ENCODE assay signal across 19 cellular contexts in the genomic region with DNA sequence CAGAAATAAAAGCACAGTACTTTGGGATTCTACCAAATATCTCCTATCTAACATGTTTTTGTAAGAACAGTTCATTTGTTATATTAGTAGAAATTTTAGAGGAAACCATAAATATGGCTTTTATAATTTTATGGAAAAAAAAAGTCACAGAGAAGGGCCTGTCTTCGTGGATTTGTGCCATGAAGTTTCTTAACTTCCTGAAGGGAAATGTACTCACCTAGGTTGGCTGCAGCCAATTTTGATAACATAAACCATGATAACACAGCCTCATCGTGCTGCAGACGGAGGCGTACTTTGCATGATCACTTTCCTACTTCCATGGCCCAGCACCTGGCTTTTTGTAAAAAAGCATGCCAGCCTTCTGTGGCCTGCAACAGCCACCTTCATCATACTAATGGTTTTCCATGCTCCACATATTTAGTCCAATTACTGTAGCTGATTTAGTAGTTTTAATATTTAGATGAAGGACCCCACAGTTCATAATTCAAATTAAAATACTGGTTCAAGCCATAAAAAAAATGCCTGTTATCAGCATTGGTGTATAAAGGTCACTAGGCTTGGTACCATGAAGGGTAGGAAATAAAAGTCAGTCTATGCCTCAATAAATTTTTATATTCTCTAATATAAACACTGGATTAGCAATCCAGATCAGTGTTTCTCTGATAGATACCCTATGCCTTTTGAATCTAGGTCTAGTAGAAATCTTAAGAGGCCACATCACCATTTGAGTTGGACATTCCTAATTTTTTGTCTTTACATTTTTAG.
DNase-seq lines count a peak whose midpoint lies in the region; ATAC-seq and TF ChIP-seq lines count a peak whose summit lies in the region.
"Had no signal": no experiment of that assay in that cellular context is flagged by ENCODE, and none has a peak within 500 bp of the region (broad histone marks: within the 10 kb centered on the region; RNA-seq: fewer than 3 reads in every experiment).

No MANE protein-coding gene starts in this region.

- peaks cover 74% of the 10 kb centered on the region for H3K36me3 Mint-ChIP-seq in activated CD4-positive, alpha-beta T cell treated with anti-CD3 and anti-CD28 coated beads for 36 hours (ENCODE audit: low read depth)

- POLR2A ChIA-PET in activated CD4-positive, alpha-beta T cell treated with anti-CD3 and anti-CD28 coated beads for 36 hours (lab: Charles Lee) = interaction anchor here (0.6 kb wide), 1 partner anchor 57 kb away, joined by 3 read pairs; no protein-coding TSS in a partner anchor
- POLR2A ChIA-PET in PC-9 (lab: Charles Lee; ENCODE audit: unreplicated experiment) = interaction anchor here (0.6 to 0.7 kb wide), 2 partner anchors 9 to 20 kb away, joined by 3 read pairs; no protein-coding TSS in a partner anchor

- no peak overlapping the region for H3K23ac ChIP-seq in trophoblast cell (ENCODE audit: low read length)

- DNase-seq in activated CD4-positive, alpha-beta T cell treated with anti-CD3 and anti-CD28 coated beads for 36 hours = no peak
- no peak for DNase-seq in activated CD4-positive, alpha-beta T cell treated with anti-CD3 and anti-CD28 coated beads for 4 hours
- DNase-seq in PC-9 (peak in 1 of 2 experiments; percentile 9), dermis microvascular lymphatic vessel endothelial cell (ENCODE audit: low read depth in 2 of 2) (peak; percentile 44 to 55), trophoblast cell (no peak), DMS153 (lab: John Stamatoyannopoulos, UW) (no peak), CD1c-positive myeloid dendritic cell (ENCODE audit: extremely low spot score) (no peak)
- DNase-seq: activated naive CD4-positive, alpha-beta T cell treated with anti-CD3 and anti-CD28 coated beads, Interleukin-2, amount 10 ng/mL, durations not matched to agents 7 days and 5 days; central memory CD4-positive, alpha-beta T cell; foreskin melanocyte; GOT3; Karpas-422; left ventricle myocardium superior; NCI-H1436; NCI-H2227 treated with DMSO at 0.1 percent for 48 hours had no signal

- H3K18ac ChIP-seq in trophoblast cell (ENCODE audit: low read length) = no peak overlapping the region

- H3K27me3 ChIP-seq in PC-9 (ENCODE audit: insufficient read depth, low read depth) (no peaks in the 10 kb centered on the region), trophoblast cell (ENCODE audit: insufficient read depth, low read length) (no peaks in the 10 kb centered on the region)
- H3K27me3 ChIP-seq: BLaER1 treated with 17β-estradiol and CSF1 and Interleukin-3, amounts not matched to agents 10 nM and 100 nM had no signal

- no peak overlapping the region for H3K14ac ChIP-seq in trophoblast cell (ENCODE audit: low read length)

- H3K27ac ChIP-seq in PC-9 (peak overlapping the region; percentile 8; the same call in 1 of the 2 replicates), trophoblast cell (ENCODE audit: low read depth, low read length) (no peak overlapping the region)
- H3K27ac ChIP-seq: 22Rv1; BLaER1 treated with 17β-estradiol and CSF1 and Interleukin-3, amounts not matched to agents 10 nM and 100 nM had no signal

- H3K79me1 ChIP-seq in trophoblast cell (ENCODE audit: low read length) = peaks cover 26% of the 10 kb centered on the region

- no peak overlapping the region for H2AK5ac ChIP-seq in trophoblast cell (ENCODE audit: low read length)

- H2AFZ ChIP-seq in PC-9 (no peak overlapping the region), trophoblast cell (ENCODE audit: insufficient read depth, low read length, poor library complexity) (no peak overlapping the region)

- H3K4me1 ChIP-seq in PC-9 (replicated peaks; ENCODE audit: insufficient read depth) (peaks cover 77% of the 10 kb centered on the region), trophoblast cell (ENCODE audit: control insufficient read depth in 1 of 2, insufficient read depth in 2 of 2, low read length in 2 of 2) (peaks cover 26 to 33% of the 10 kb centered on the region in 2 experiments)

- H3K4me2 ChIP-seq in PC-9 = no peak overlapping the region
- no peak overlapping the region for H3K4me2 ChIP-seq in trophoblast cell (ENCODE audit: low read length)

- H3K9me3 Mint-ChIP-seq in activated CD4-positive, alpha-beta T cell treated with anti-CD3 and anti-CD28 coated beads for 36 hours (ENCODE audit: low read depth) = peaks cover 5% of the 10 kb centered on the region
- H3K9me3 Mint-ChIP-seq: activated naive CD4-positive, alpha-beta T cell treated with anti-CD3 and anti-CD28 coated beads, Interleukin-2, amount 10 ng/mL, durations not matched to agents 7 days and 5 days; nephron had no signal

- CTCF ChIA-PET in activated CD4-positive, alpha-beta T cell treated with anti-CD3 and anti-CD28 coated beads for 36 hours (lab: Charles Lee) = interaction anchor here (1.1 to 1.9 kb wide), 2 partner anchors 15 to 20 kb away, joined by 3 to 6 read pairs; no protein-coding TSS in a partner anchor
- CTCF ChIA-PET in PC-9 (lab: Charles Lee) = no interaction called here

- no peak overlapping the region for H3K9ac ChIP-seq in trophoblast cell (ENCODE audit: low read length)
- H3K9ac ChIP-seq: BLaER1 treated with 17β-estradiol and CSF1 and Interleukin-3, amounts not matched to agents 10 nM and 100 nM had no signal

- H3K27me3 Mint-ChIP-seq in activated CD4-positive, alpha-beta T cell treated with anti-CD3 and anti-CD28 coated beads for 36 hours = no peaks in the 10 kb centered on the region
- H3K27me3 Mint-ChIP-seq: activated naive CD4-positive, alpha-beta T cell treated with anti-CD3 and anti-CD28 coated beads, Interleukin-2, amount 10 ng/mL, durations not matched to agents 7 days and 5 days had no signal

- no peak for TF ChIP-seq CTCF in PC-9 (conservative IDR thresholded peaks at IDR 0.05)

- peak overlapping the region; percentile 16 for H2BK12ac ChIP-seq in trophoblast cell (ENCODE audit: low read length)

- H3K4me3 Mint-ChIP-seq in activated CD4-positive, alpha-beta T cell treated with anti-CD3 and anti-CD28 coated beads for 36 hours = no peak overlapping the region
- H3K4me3 Mint-ChIP-seq: activated naive CD4-positive, alpha-beta T cell treated with anti-CD3 and anti-CD28 coated beads, Interleukin-2, amount 10 ng/mL, durations not matched to agents 7 days and 5 days; nephron had no signal

- no peak overlapping the region for H2BK5ac ChIP-seq in trophoblast cell (ENCODE audit: low read depth, low read length, poor library complexity)

- H4K20me1 ChIP-seq in PC-9 (ENCODE audit: insufficient read depth) = no peaks in the 10 kb centered on the region
- H4K20me1 ChIP-seq: BLaER1 treated with 17β-estradiol and CSF1 and Interleukin-3, amounts not matched to agents 10 nM and 100 nM had no signal

- peaks cover 36% of the 10 kb centered on the region for H3F3A ChIP-seq in PC-9 (ENCODE audit: insufficient read depth, low read depth)

- no peak overlapping the region for H4K12ac ChIP-seq in trophoblast cell (ENCODE audit: low read depth, low read length)

- H3K9me3 ChIP-seq in PC-9 (ENCODE audit: insufficient read depth, low read depth) (no peaks in the 10 kb centered on the region), trophoblast cell (ENCODE audit: insufficient read depth, low read depth, low read length) (no peaks in the 10 kb centered on the region)

- H3K4me3 ChIP-seq in PC-9 (no peak overlapping the region), trophoblast cell (ENCODE audit: low read depth, low read length) (no peak overlapping the region)
- H3K4me3 ChIP-seq: BLaER1 treated with 17β-estradiol and CSF1 and Interleukin-3, amounts not matched to agents 10 nM and 100 nM had no signal

- WGBS in trophoblast cell (ENCODE audit: extremely low coverage, insufficient coverage, insufficient read length) = no CpG with 5 or more reads among the region's 4 CpGs

- intact Hi-C loops in activated CD4-positive, alpha-beta T cell treated with anti-CD3 and anti-CD28 coated beads for 36 hours (cut with DNase I, micrococcal nuclease) = loop anchor here in 1 of 2 experiments (2.0 kb wide), 1 partner anchor 55 kb away; no protein-coding TSS in a partner anchor
- intact Hi-C loops in PC-9 (cut with micrococcal nuclease; ENCODE audit: unreplicated experiment) = no loop called here

- no peak for ATAC-seq in activated CD4-positive, alpha-beta T cell treated with anti-CD3 and anti-CD28 coated beads for 36 hours
- no peak for ATAC-seq in GM18868 (IDR thresholded peaks at IDR 0.05; ENCODE audit: unreplicated experiment)
- ATAC-seq: left ventricle myocardium superior had no signal

- peaks cover 15% of the 10 kb centered on the region; the same call in 1 of the 2 replicates for H3K79me2 ChIP-seq in PC-9 (ENCODE audit: low read depth)
- H3K79me2 ChIP-seq in trophoblast cell (ENCODE audit: control insufficient read depth, insufficient read depth, low read length, poor library complexity) = peaks cover 3% of the 10 kb centered on the region

- H4K91ac ChIP-seq in trophoblast cell (ENCODE audit: low read depth, low read length) = no peak overlapping the region

- no TSS peak for BruUV-seq in PC-9 (replicated peaks; lab: Mats Ljungman, UMichigan)

- no peak overlapping the region for H3K4ac ChIP-seq in trophoblast cell (ENCODE audit: low read depth, low read length)

- H3K27ac Mint-ChIP-seq in activated CD4-positive, alpha-beta T cell treated with anti-CD3 and anti-CD28 coated beads for 36 hours = peak overlapping the region; percentile 14
- H3K27ac Mint-ChIP-seq: activated naive CD4-positive, alpha-beta T cell treated with anti-CD3 and anti-CD28 coated beads, Interleukin-2, amount 10 ng/mL, durations not matched to agents 7 days and 5 days had no signal

- H4K8ac ChIP-seq in trophoblast cell (ENCODE audit: low read depth, low read length) = no peak overlapping the region

- H3K4me1 Mint-ChIP-seq in activated CD4-positive, alpha-beta T cell treated with anti-CD3 and anti-CD28 coated beads for 36 hours = peaks cover 92% of the 10 kb centered on the region

- H3K9me2 ChIP-seq in PC-9 (ENCODE audit: insufficient read depth) = no peaks in the 10 kb centered on the region

- no peak overlapping the region for H2BK120ac ChIP-seq in trophoblast cell (ENCODE audit: insufficient read depth, low read length, poor library complexity)

- peaks cover 18% of the 10 kb centered on the region for H3K36me3 ChIP-seq in PC-9 (ENCODE audit: low read depth)
- peaks cover 10 to 17% of the 10 kb centered on the region in 2 experiments for H3K36me3 ChIP-seq in trophoblast cell (ENCODE audit: control insufficient read depth in 1 of 2, insufficient read depth in 2 of 2, low read length in 2 of 2)

Comparison
In these comparisons a context has a peak if more than half of its experiments do, and no peak if none do; other contexts are left out.
1. DNase-seq: peak in dermis microvascular lymphatic vessel endothelial cell (2 of 2); none in activated CD4-positive, alpha-beta T cell treated with anti-CD3 and anti-CD28 coated beads for 36 hours (single experiment), activated CD4-positive, alpha-beta T cell treated with anti-CD3 and anti-CD28 coated beads for 4 hours (0 of 2), trophoblast cell (0 of 2), DMS153 (single experiment) and CD1c-positive myeloid dendritic cell (single experiment).